ENCODE assay signal across 1 cellular context in genomic region chr19:409515-410242, GRCh38.
TF ChIP-seq lines count a peak whose summit lies in the region.

No MANE protein-coding gene starts in this region.

TF ChIP-seq in HEK293, 187 proteins besides CTCF, POLR2A, EP300 and RAD21 (continued from another document):
- peak; percentile 58; the same call in 1 of the 2 replicates for TF ChIP-seq ZBTB11 (tag by site-specific recombination; conservative IDR thresholded peaks at IDR 0.05; ENCODE audit: low read depth)
- no peak for TF ChIP-seq GLI2 (tag by site-specific recombination; IDR thresholded peaks at IDR 0.05; ENCODE audit: borderline replicate concordance, low read depth)
- no peak for TF ChIP-seq KLF9 (tag by site-specific recombination; IDR thresholded peaks at IDR 0.05; ENCODE audit: low read depth)
- TF ChIP-seq ZNF24 (tag by site-specific recombination; IDR thresholded peaks at IDR 0.05), result no peak
- TF ChIP-seq PBX3 (CRISPR knock-in tag; IDR thresholded peaks at IDR 0.05), result no peak
- TF ChIP-seq ZSCAN18 (tag by site-specific recombination; IDR thresholded peaks at IDR 0.05), result no peak
- TF ChIP-seq ZNF398 (tag by site-specific recombination; IDR thresholded peaks at IDR 0.05), result peak; percentile 4; the same call in 1 of the 2 replicates
- TF ChIP-seq REST (tag by site-specific recombination; IDR thresholded peaks at IDR 0.05), result peak; percentile 66; the same call in 1 of the 2 replicates
- TF ChIP-seq YY2 (tag by site-specific recombination; IDR thresholded peaks at IDR 0.05), result no peak
- TF ChIP-seq PRDM2 (tag by site-specific recombination; IDR thresholded peaks at IDR 0.05; ENCODE audit: borderline replicate concordance), result no peak
- no peak for TF ChIP-seq SP7 (tag by site-specific recombination; IDR thresholded peaks at IDR 0.05)
- TF ChIP-seq ZNF391 (tag by site-specific recombination; IDR thresholded peaks at IDR 0.05; ENCODE audit: borderline replicate concordance, low read depth), result no peak
- no peak for TF ChIP-seq ZNF624 (tag by site-specific recombination; IDR thresholded peaks at IDR 0.05)
- TF ChIP-seq ZNF335 (tag by site-specific recombination; conservative IDR thresholded peaks at IDR 0.05), result peak; percentile 28
- no peak for TF ChIP-seq ZNF514 (tag by site-specific recombination; IDR thresholded peaks at IDR 0.05)
- no peak for TF ChIP-seq SETDB1 (IDR thresholded peaks at IDR 0.05; ENCODE audit: insufficient read length, low read length)
- TF ChIP-seq ZNF629 (tag by site-specific recombination; IDR thresholded peaks at IDR 0.05), result no peak
- no peak for TF ChIP-seq ZNF221 (tag by site-specific recombination; IDR thresholded peaks at IDR 0.05; ENCODE audit: borderline replicate concordance)
